ENCODE assay signal across 12 cellular contexts in genomic region chr15:83983634-83984458, GRCh38.
DNase-seq lines count a peak whose midpoint lies in the region; ATAC-seq, FAIRE-seq and TF ChIP-seq lines count a peak whose summit lies in the region.
"Had no signal": no experiment of that assay in that cellular context is flagged by ENCODE, and none has a peak within 500 bp of the region (broad histone marks: within the 10 kb centered on the region; RNA-seq: fewer than 3 reads in every experiment).

No MANE protein-coding gene starts in this region.

- 12% methylated on average over 4 of the region's 4 CpGs for WGBS in A549 (ENCODE audit: missing lambda C conversion rate)
- WGBS in stomach, 5 donors: 56 to 65% (median 60%) methylated on average over 4 of the region's 4 CpGs

- ATAC-seq in A549: no peak
- peak; percentile 72 for ATAC-seq in GM19324 (IDR thresholded peaks at IDR 0.05; ENCODE audit: low FRiP score, unreplicated experiment)
- ATAC-seq in HG02798 (IDR thresholded peaks at IDR 0.05; ENCODE audit: poor library complexity, unreplicated experiment): peak; percentile 90
- ATAC-seq in effector memory CD8-positive, alpha-beta T cell (replicated peaks): no peak
- no peak for ATAC-seq in foreskin keratinocyte
- ATAC-seq: left lobe of liver had no signal

- peaks cover 3% of the 10 kb centered on the region for H3K36me3 Mint-ChIP-seq in effector memory CD8-positive, alpha-beta T cell (ENCODE audit: insufficient read depth)

- H3K27ac ChIP-seq in A549 (no peak overlapping the region), foreskin keratinocyte (no peak overlapping the region), stomach (no peak overlapping the region)
- H3K27ac ChIP-seq: parathyroid adenoma had no signal

- H3K4me1 ChIP-seq in A549: no peaks in the 10 kb centered on the region
- no peaks in the 10 kb centered on the region for H3K4me1 ChIP-seq in foreskin keratinocyte
- H3K4me1 ChIP-seq in stomach: no peaks in the 10 kb centered on the region
- H3K4me1 ChIP-seq: parathyroid adenoma had no signal

- no peak overlapping the region for H3K4me3 Mint-ChIP-seq in effector memory CD8-positive, alpha-beta T cell

- H3K36me3 ChIP-seq in stomach: peaks cover 0 to 10% (median 9%) of the 10 kb centered on the region in 4 donors

- no peak for TF ChIP-seq POLR2A in A549 (IDR thresholded peaks at IDR 0.05; ENCODE audit: low read length)
- TF ChIP-seq POLR2A in stomach (IDR thresholded peaks at IDR 0.05): no peak

- H3K27me3 Mint-ChIP-seq in effector memory CD8-positive, alpha-beta T cell: no peaks in the 10 kb centered on the region

- H3K9me3 ChIP-seq in A549 (no peaks in the 10 kb centered on the region), stomach (no peaks in the 10 kb centered on the region)
- H3K9me3 ChIP-seq: SK-N-SH had no signal

- H3K27me3 ChIP-seq in foreskin keratinocyte (no peaks in the 10 kb centered on the region), stomach (no peaks in the 10 kb centered on the region)

- TF ChIP-seq RAD21 in A549 (conservative IDR thresholded peaks at IDR 0.05 in 1 of 2, IDR thresholded peaks at IDR 0.05 in 1 of 2): no peak

- peak; percentile 70 for FAIRE-seq in A549 (lab: Jason Lieb, UNC)

- CTCF ChIA-PET in A549 (lab: Yijun Ruan, JAX): interaction anchor here (0.5 to 1.3 kb wide), 3 partner anchors 8 to 77 kb away, joined by 3 to 5 read pairs (median 3); no protein-coding TSS in a partner anchor

- POLR2A ChIA-PET in A549 (lab: Yijun Ruan, JAX): no interaction called here

- intact Hi-C loops in stomach (cut with DNase I; ENCODE audit: low total_unique reads): no loop called here

- H3K4me3 ChIP-seq in A549 (no peak overlapping the region), stomach (no peak overlapping the region)
- H3K4me3 ChIP-seq in Jurkat, Clone E6-1 (ENCODE audit: low read length): no peak overlapping the region

- no peak overlapping the region for H3K4me2 ChIP-seq in A549
- H3K4me2 ChIP-seq: SK-N-SH had no signal

- TF ChIP-seq EP300 in A549 (IDR thresholded peaks at IDR 0.05) (no peak), stomach (IDR thresholded peaks at IDR 0.05) (no peak)

- H3K27ac Mint-ChIP-seq in effector memory CD8-positive, alpha-beta T cell: no peak overlapping the region

- no peak for TF ChIP-seq CTCF in A549 (IDR thresholded peaks at IDR 0.05)
- TF ChIP-seq CTCF in foreskin keratinocyte (conservative IDR thresholded peaks at IDR 0.05): no peak
- no peak for TF ChIP-seq CTCF in stomach (IDR thresholded peaks at IDR 0.05)

- H3K9me3 Mint-ChIP-seq in effector memory CD8-positive, alpha-beta T cell: no peaks in the 10 kb centered on the region

- no peaks in the 10 kb centered on the region for H3K4me1 Mint-ChIP-seq in effector memory CD8-positive, alpha-beta T cell (ENCODE audit: low read depth in 2 of 2)

- DNase-seq in A549 (ENCODE audit: low read depth in 1 of 2, low spot score in 1 of 2) (no peak), foreskin keratinocyte (no peak), stomach (no peak)
- DNase-seq in Jurkat, Clone E6-1 (ENCODE audit: low read depth, low spot score): peak; percentile 6
- DNase-seq in effector memory CD8-positive, alpha-beta T cell: no peak
- no peak for DNase-seq in stimulated activated naive CD4-positive, alpha-beta T cell treated with Interleukin-2 at 50 U/mL for 16 hours (lab: John Stamatoyannopoulos, UW)
- DNase-seq: NCI-H2107, SK-N-SH had no signal

TF ChIP-seq in A549, 52 proteins besides CTCF, POLR2A, EP300 and RAD21:
- no peak for TF ChIP-seq ZFP36 (IDR thresholded peaks at IDR 0.05; ENCODE audit: borderline replicate concordance, partially characterized antibody)

Comparison
In these comparisons a context has a peak if more than half of its experiments do, and no peak if none do; other contexts are left out.
1. ATAC-seq: peak in GM19324 (single experiment) and HG02798 (single experiment); none in A549 (0 of 2), effector memory CD8-positive, alpha-beta T cell (single experiment) and foreskin keratinocyte (single experiment).